25 cellular contexts compared by ENCODE assay signal in genomic region chr12:98903875-98904274, GRCh38.
"Had no signal": no experiment of that assay in that cellular context is flagged by ENCODE, and none has a peak within 500 bp of the region (broad histone marks: within the 10 kb centered on the region; RNA-seq: fewer than 3 reads in every experiment).

No MANE protein-coding gene starts in this region.

- FAIRE-seq: RCC 7860 had no signal

- DNase-seq: MM.1S, MV-4-11, NCI-H1092, NCI-H1417 treated with DMSO at 0.1 percent for 48 hours, NCI-H1436 treated with DMSO at 0.1 percent for 48 hours, NCI-H1694 treated with DMSO at 0.1 percent for 48 hours, NCI-H187 treated with DMSO at 0.1 percent for 48 hours, NCI-H2029, NCI-H2081, NCI-H2227 treated with DMSO at 0.1 percent for 48 hours, NCI-H345, NCI-H446, NCI-H510A treated with DMSO at 0.1 percent for 48 hours, NCI-H524 treated with DMSO at 0.1 percent for 48 hours, NCI-H526 treated with DMSO at 0.1 percent for 48 hours, NCI-H774, PC-9, SHP77, SIG-M5, SJCRH30, T-cell had no signal

- ATAC-seq: Panc1, Right ventricle myocardium inferior, SK-N-SH treated with all-trans-retinoic acid at 6 μM for 48 hours, T-cell had no signal
